16 cellular contexts compared by ENCODE assay signal in the genomic region with DNA sequence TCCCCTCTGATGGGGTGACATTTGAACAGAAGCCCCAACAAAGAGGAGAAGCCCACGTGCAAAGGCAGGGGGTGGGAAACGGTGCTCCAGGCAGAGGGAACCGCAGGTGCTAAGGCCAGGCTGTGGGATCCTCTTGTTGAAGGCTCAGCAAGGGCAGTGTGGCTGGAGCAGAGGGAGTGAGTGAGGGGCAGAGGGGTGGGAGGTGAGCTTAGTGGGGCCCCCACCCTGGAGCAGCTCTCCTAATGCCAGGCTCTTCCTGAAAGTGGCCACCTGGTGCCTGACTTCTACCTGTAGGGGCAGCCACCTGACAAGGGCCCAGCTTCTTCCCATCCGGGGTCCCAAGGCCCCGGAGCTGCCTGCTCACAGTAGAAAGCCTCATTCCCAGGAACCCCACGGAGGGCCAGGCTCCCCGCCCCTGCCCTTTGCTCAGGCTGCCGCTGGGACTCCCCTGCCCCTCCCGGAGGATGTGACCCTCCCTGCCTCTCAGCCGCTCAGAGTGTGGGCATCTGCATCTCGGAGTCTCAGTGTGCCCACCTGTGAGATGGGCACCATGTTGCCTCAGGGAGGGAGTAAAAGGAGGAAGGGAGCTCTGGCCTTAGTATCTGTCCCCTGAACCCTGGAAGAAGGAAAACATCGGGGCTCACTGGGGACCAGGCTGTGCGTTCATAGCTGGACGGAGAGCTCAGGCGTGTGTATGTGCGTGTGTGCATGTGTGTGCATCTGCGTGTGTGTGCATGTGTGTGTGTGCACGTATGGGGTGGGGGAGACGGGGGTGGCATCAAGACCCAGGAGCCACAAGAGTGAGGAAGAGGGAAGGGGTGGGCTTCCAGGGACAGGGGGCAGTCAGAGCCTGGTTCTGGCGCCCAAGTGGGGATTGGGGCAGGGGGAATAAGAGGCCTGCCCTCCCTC.
DNase-seq lines count a peak whose midpoint lies in the region; ATAC-seq, FAIRE-seq and TF ChIP-seq lines count a peak whose summit lies in the region.
"Had no signal": no experiment of that assay in that cellular context is flagged by ENCODE, and none has a peak within 500 bp of the region (broad histone marks: within the 10 kb centered on the region; RNA-seq: fewer than 3 reads in every experiment).

No MANE protein-coding gene starts in this region.

- peak overlapping the region; percentile 12 to 15 for H3K27ac ChIP-seq in lung (ENCODE audit: low read depth in 1 of 2, low read length in 1 of 2)
- peak overlapping the region in 6 of 8 donors; percentile 58 to 89 (median 83) for H3K27ac ChIP-seq in spleen
- H3K27ac ChIP-seq in testis = peak overlapping the region in 1 of 2 donors; percentile 90
- H3K27ac ChIP-seq: C4-2B had no signal

- H3K4me3 Mint-ChIP-seq in brain = no peak overlapping the region
- H3K4me3 Mint-ChIP-seq: activated T-helper 1 cell treated with anti-CD3 and anti-CD28 coated beads, Interleukin-12 subunit alpha, Interleukin-12 subunit beta, Interleukin-2, Interleukin-4 antibody, amounts not matched to agents 30 ng/mL and 10 ng/mL and 1 ng/mL, durations not matched to agents 14 hours and 24 hours and 36 hours had no signal

- H3K9me3 ChIP-seq in lung (ENCODE audit: control insufficient read depth in 2 of 2, insufficient read depth in 1 of 2, low read length in 1 of 2) = no peaks in the 10 kb centered on the region
- H3K9me3 ChIP-seq in spleen = no peaks in the 10 kb centered on the region
- H3K9me3 ChIP-seq in testis = no peaks in the 10 kb centered on the region

- peaks cover 20% of the 10 kb centered on the region for H3K27me3 Mint-ChIP-seq in brain

- TF ChIP-seq CTCF in brain (conservative IDR thresholded peaks at IDR 0.05) (no peak), lung (IDR thresholded peaks at IDR 0.05; ENCODE audit: control extremely low read depth, extremely low read depth) (no peak), spleen (IDR thresholded peaks at IDR 0.05 in 8 of 11, conservative IDR thresholded peaks at IDR 0.05 in 3 of 11) (no peak), testis (IDR thresholded peaks at IDR 0.05) (no peak), lower leg skin (IDR thresholded peaks at IDR 0.05) (no peak)

- H3K4me3 ChIP-seq in lung (no peak overlapping the region), spleen (no peak overlapping the region), testis (no peak overlapping the region), lower leg skin (ENCODE audit: low read depth, poor library complexity, severe bottlenecking) (no peak overlapping the region)

- H3K36me3 ChIP-seq in lung (ENCODE audit: control insufficient read depth in 2 of 2, insufficient read depth in 2 of 2, low read length in 2 of 2) = no peaks in the 10 kb centered on the region
- no peaks in the 10 kb centered on the region for H3K36me3 ChIP-seq in spleen
- H3K36me3 ChIP-seq in testis (ENCODE audit: low read depth, missing control alignments) = no peaks in the 10 kb centered on the region

- H3K27me3 ChIP-seq in lung (ENCODE audit: control insufficient read depth, insufficient read depth) (no peaks in the 10 kb centered on the region), spleen (replicated peaks in 1 of 7) (peaks cover 0 to 17% (median 0%) of the 10 kb centered on the region in 7 donors), testis (no peaks in the 10 kb centered on the region)

- H3K27ac Mint-ChIP-seq in brain = peak overlapping the region in 3 of 5 experiments; percentile 55 to 89 (median 85)
- H3K27ac Mint-ChIP-seq: activated T-helper 1 cell treated with anti-CD3 and anti-CD28 coated beads, Interleukin-12 subunit alpha, Interleukin-12 subunit beta, Interleukin-2, Interleukin-4 antibody, amounts not matched to agents 30 ng/mL and 10 ng/mL and 1 ng/mL, durations not matched to agents 14 hours and 24 hours and 36 hours had no signal

- intact Hi-C loops in spleen (cut with DNase I; ENCODE audit: low total_unique reads) = no loop called here
- intact Hi-C loops in posterior vena cava (cut with DNase I) = loop anchor here in 1 of 2 donors (5.0 kb wide), 2 partner anchors 33 to 118 kb away; partner anchors contain the start of gene CEBPB
- intact Hi-C loops in testis (cut with DNase I; ENCODE audit: low total_unique reads) = loop anchor here (2.0 kb wide), 1 partner anchor 117 kb away; no protein-coding TSS in a partner anchor
- intact Hi-C loops in lower leg skin (cut with DNase I; ENCODE audit: low total_unique reads) = no loop called here

- TF ChIP-seq POLR2A in spleen (IDR thresholded peaks at IDR 0.05) = no peak
- no peak for TF ChIP-seq POLR2A in testis (IDR thresholded peaks at IDR 0.05)
- no peak for TF ChIP-seq POLR2A in lower leg skin (IDR thresholded peaks at IDR 0.05)

- no peak for ATAC-seq in lung (ENCODE audit: insufficient read depth, low FRiP score)
- no peak for ATAC-seq in HG03520 (IDR thresholded peaks at IDR 0.05; ENCODE audit: unreplicated experiment)

- H3K4me1 Mint-ChIP-seq in brain = peaks cover 27% of the 10 kb centered on the region

- DNase-seq in HTR-8/SVneo (ENCODE audit: insufficient read length, low spot score) (no peak), lung (ENCODE audit: low spot score) (no peak), spleen (peak; percentile 72), posterior vena cava (ENCODE audit: low spot score) (no peak), testis (no peak), lower leg skin (ENCODE audit: low spot score in 2 of 2) (no peak)
- DNase-seq: erythroblast, NCI-H1417 treated with DMSO at 0.1 percent for 48 hours, NCI-H69 had no signal

- peaks cover 0 to 10% (median under 1%) of the 10 kb centered on the region in 5 experiments for H3K9me3 Mint-ChIP-seq in brain
- H3K9me3 Mint-ChIP-seq: activated T-helper 1 cell treated with anti-CD3 and anti-CD28 coated beads, Interleukin-12 subunit alpha, Interleukin-12 subunit beta, Interleukin-2, Interleukin-4 antibody, amounts not matched to agents 30 ng/mL and 10 ng/mL and 1 ng/mL, durations not matched to agents 14 hours and 24 hours and 36 hours had no signal

- WGBS in lung, 2 donors = 90 to 92% methylated on average over 20 of the region's 20 CpGs
- WGBS in spleen, 5 donors = 86 to 94% (median 86%) methylated on average over 20 of the region's 20 CpGs
- WGBS in testis, 2 donors = 87 to 90% methylated on average over 12 to 20 of the region's 20 CpGs
- 87 to 88% methylated on average over 18 of the region's 20 CpGs for WGBS in lower leg skin, 2 donors

- FAIRE-seq in HTR-8/SVneo (lab: Jason Lieb, UNC) = peak; percentile 23
- FAIRE-seq: bronchial epithelial cell, G401.6, GM18507 had no signal

- H3K4me1 ChIP-seq in lung (ENCODE audit: control insufficient read depth in 2 of 2, insufficient read depth in 2 of 2, low read length in 2 of 2) = peaks cover 6 to 37% of the 10 kb centered on the region in 2 donors
- peaks cover 0 to 65% (median 28%) of the 10 kb centered on the region in 6 donors for H3K4me1 ChIP-seq in spleen
- peaks cover 43% of the 10 kb centered on the region for H3K4me1 ChIP-seq in testis

- no peaks in the 10 kb centered on the region for H3K36me3 Mint-ChIP-seq in brain
